1 cellular context compared by ENCODE assay signal in genomic region chr4:71004281-71004851, GRCh38.
TF ChIP-seq lines count a peak whose summit lies in the region.

No MANE protein-coding gene starts in this region.

TF ChIP-seq in GM23338, 12 proteins besides CTCF, POLR2A, EP300 and RAD21 (continued from another document):
- TF ChIP-seq, protein P1, sequence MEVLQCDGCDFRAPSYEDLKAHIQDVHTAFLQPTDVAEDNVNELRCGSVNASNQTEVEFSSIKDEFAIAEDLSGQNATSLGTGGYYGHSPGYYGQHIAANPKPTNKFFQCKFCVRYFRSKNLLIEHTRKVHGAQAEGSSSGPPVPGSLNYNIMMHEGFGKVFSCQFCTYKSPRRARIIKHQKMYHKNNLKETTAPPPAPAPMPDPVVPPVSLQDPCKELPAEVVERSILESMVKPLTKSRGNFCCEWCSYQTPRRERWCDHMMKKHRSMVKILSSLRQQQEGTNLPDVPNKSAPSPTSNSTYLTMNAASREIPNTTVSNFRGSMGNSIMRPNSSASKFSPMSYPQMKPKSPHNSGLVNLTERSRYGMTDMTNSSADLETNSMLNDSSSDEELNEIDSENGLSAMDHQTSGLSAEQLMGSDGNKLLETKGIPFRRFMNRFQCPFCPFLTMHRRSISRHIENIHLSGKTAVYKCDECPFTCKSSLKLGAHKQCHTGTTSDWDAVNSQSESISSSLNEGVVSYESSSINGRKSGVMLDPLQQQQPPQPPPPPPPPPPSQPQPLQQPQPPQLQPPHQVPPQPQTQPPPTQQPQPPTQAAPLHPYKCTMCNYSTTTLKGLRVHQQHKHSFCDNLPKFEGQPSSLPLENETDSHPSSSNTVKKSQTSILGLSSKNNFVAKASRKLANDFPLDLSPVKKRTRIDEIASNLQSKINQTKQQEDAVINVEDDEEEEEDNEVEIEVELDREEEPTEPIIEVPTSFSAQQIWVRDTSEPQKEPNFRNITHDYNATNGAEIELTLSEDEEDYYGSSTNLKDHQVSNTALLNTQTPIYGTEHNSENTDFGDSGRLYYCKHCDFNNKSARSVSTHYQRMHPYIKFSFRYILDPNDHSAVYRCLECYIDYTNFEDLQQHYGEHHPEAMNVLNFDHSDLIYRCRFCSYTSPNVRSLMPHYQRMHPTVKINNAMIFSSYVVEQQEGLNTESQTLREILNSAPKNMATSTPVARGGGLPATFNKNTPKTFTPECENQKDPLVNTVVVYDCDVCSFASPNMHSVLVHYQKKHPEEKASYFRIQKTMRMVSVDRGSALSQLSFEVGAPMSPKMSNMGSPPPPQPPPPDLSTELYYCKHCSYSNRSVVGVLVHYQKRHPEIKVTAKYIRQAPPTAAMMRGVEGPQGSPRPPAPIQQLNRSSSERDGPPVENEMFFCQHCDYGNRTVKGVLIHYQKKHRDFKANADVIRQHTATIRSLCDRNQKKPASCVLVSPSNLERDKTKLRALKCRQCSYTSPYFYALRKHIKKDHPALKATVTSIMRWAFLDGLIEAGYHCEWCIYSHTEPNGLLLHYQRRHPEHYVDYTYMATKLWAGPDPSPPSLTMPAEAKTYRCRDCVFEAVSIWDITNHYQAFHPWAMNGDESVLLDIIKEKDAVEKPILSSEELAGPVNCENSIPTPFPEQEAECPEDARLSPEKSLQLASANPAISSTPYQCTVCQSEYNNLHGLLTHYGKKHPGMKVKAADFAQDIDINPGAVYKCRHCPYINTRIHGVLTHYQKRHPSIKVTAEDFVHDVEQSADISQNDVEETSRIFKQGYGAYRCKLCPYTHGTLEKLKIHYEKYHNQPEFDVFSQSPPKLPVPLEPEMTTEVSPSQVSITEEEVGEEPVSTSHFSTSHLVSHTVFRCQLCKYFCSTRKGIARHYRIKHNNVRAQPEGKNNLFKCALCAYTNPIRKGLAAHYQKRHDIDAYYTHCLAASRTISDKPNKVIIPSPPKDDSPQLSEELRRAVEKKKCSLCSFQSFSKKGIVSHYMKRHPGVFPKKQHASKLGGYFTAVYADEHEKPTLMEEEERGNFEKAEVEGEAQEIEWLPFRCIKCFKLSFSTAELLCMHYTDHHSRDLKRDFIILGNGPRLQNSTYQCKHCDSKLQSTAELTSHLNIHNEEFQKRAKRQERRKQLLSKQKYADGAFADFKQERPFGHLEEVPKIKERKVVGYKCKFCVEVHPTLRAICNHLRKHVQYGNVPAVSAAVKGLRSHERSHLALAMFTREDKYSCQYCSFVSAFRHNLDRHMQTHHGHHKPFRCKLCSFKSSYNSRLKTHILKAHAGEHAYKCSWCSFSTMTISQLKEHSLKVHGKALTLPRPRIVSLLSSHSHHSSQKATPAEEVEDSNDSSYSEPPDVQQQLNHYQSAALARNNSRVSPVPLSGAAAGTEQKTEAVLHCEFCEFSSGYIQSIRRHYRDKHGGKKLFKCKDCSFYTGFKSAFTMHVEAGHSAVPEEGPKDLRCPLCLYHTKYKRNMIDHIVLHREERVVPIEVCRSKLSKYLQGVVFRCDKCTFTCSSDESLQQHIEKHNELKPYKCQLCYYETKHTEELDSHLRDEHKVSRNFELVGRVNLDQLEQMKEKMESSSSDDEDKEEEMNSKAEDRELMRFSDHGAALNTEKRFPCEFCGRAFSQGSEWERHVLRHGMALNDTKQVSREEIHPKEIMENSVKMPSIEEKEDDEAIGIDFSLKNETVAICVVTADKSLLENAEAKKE (CRISPR knock-in tag; IDR thresholded peaks at IDR 0.05): no peak; the same call in 1 of the 2 replicates
- TF ChIP-seq EZH2 (IDR thresholded peaks at IDR 0.05; ENCODE audit: low read depth, unreplicated experiment) (no peak), EZH2phosphoT487 (IDR thresholded peaks at IDR 0.05; ENCODE audit: unreplicated experiment) (no peak), POLR2AphosphoS5 (IDR thresholded peaks at IDR 0.05; ENCODE audit: low read depth) (no peak), NANOG (IDR thresholded peaks at IDR 0.05; ENCODE audit: borderline replicate concordance) (no peak)
TF ChIP-seq in GM23338: peak in this region for 0.
